ENCODE assay signal across 8 cellular contexts in genomic region chr1:74732071-74732946, GRCh38. TPM values are rescaled to one million over a fixed set of nuclear protein-coding genes. Genes with fewer than 3 reads are reported as not detected.
A peak's percentile ranks its signal among the peaks of the same experiment; 100 is the strongest.
DNase-seq lines count a peak whose midpoint lies in the region; ATAC-seq and TF ChIP-seq lines count a peak whose summit lies in the region.
"Not testable (repeated sequence)": the region's sequence is repeated elsewhere in the genome, so short reads cannot be mapped to it uniquely, and the experiment has no call there.

No MANE protein-coding gene starts in this region.

- not testable (repeated sequence) for H2AFZ ChIP-seq in neural progenitor cell (replicated peaks)

- H3K4me1 ChIP-seq in left ventricle myocardium inferior (peaks cover 66% of the 10 kb centered on the region), tibial artery (peaks cover 0 to 62% (median 37%) of the 10 kb centered on the region in 4 donors)
- H3K4me1 ChIP-seq in neural progenitor cell, result not testable (repeated sequence)

- H3K36me3 Mint-ChIP-seq in neural progenitor cell, result not testable (repeated sequence)

- not testable (repeated sequence) for H3K27me3 ChIP-seq in left ventricle myocardium inferior (ENCODE audit: low read depth); neural progenitor cell; tibial artery

- not testable (repeated sequence) for H3K9me3 Mint-ChIP-seq in neural progenitor cell

- not testable (repeated sequence) for H3K4me1 Mint-ChIP-seq in neural progenitor cell

- not testable (repeated sequence) for H3F3A ChIP-seq in neural progenitor cell (ENCODE audit: low read depth)

- peaks cover 12% of the 10 kb centered on the region for H3K36me3 ChIP-seq in left ventricle myocardium inferior
- H3K36me3 ChIP-seq in neural progenitor cell, result not testable (repeated sequence)
- peaks cover 4 to 12% (median 7%) of the 10 kb centered on the region in 3 donors for H3K36me3 ChIP-seq in tibial artery

- not testable (repeated sequence) for H3K79me2 ChIP-seq in neural progenitor cell (ENCODE audit: low read depth)

- ATAC-seq in GM21619 (IDR thresholded peaks at IDR 0.05; ENCODE audit: unreplicated experiment) (peak; percentile 9), HG03354 (IDR thresholded peaks at IDR 0.05; ENCODE audit: poor library complexity, severe bottlenecking, unreplicated experiment) (peak; percentile 7)

- H4K20me1 ChIP-seq in neural progenitor cell (ENCODE audit: low read depth), result not testable (repeated sequence)

- peak overlapping the region; percentile 95 for H3K4me3 Mint-ChIP-seq in neural progenitor cell

- TF ChIP-seq CTCF in astrocyte of the cerebellum (IDR thresholded peaks at IDR 0.05; ENCODE audit: low read depth, low read length, missing control alignments); left ventricle myocardium inferior (IDR thresholded peaks at IDR 0.05; ENCODE audit: borderline replicate concordance); neural progenitor cell (IDR thresholded peaks at IDR 0.05); tibial artery (IDR thresholded peaks at IDR 0.05): not testable (repeated sequence)

- in situ Hi-C loops in astrocyte of the cerebellum (cut with HindIII; ENCODE audit: low sequenced_read_pairs), result not testable (repeated sequence)

- H3K27ac ChIP-seq in left ventricle myocardium inferior (replicated peaks) (peak overlapping the region; percentile 92), tibial artery (peak overlapping the region; percentile 84)
- H3K27ac ChIP-seq in neural progenitor cell, result not testable (repeated sequence)

- not testable (repeated sequence) for H3K27me3 Mint-ChIP-seq in neural progenitor cell (ENCODE audit: insufficient read depth, low read depth)

- DNase-seq in SK-N-DZ (ENCODE audit: low spot score), result peak; percentile 6
- not testable (repeated sequence) for DNase-seq in astrocyte of the cerebellum (ENCODE audit: low read depth); left ventricle myocardium inferior
- peak; percentile 10 for DNase-seq in neural progenitor cell (ENCODE audit: low spot score)
- peak in 1 of 2 donors; percentile 21 for DNase-seq in tibial artery

- H3K4me2 ChIP-seq in neural progenitor cell, result not testable (repeated sequence)

- H3K9me3 ChIP-seq in left ventricle myocardium inferior (replicated peaks); neural progenitor cell (ENCODE audit: low read depth); tibial artery: not testable (repeated sequence)

- H3K27ac Mint-ChIP-seq in neural progenitor cell, result not testable (repeated sequence)

- H3K9ac ChIP-seq in neural progenitor cell, result not testable (repeated sequence)

- peak overlapping the region; percentile 91 for H3K4me3 ChIP-seq in GM08714 (ENCODE audit: low read length)
- peak overlapping the region; percentile 78 for H3K4me3 ChIP-seq in astrocyte of the cerebellum (ENCODE audit: low read depth, low read length)
- peak overlapping the region; percentile 84 for H3K4me3 ChIP-seq in left ventricle myocardium inferior
- not testable (repeated sequence) for H3K4me3 ChIP-seq in neural progenitor cell
- H3K4me3 ChIP-seq in tibial artery, result peak overlapping the region; percentile 67 to 74

- intact Hi-C loops in left ventricle myocardium inferior (cut with micrococcal nuclease), result not testable (repeated sequence)
- intact Hi-C loops in tibial artery (cut with DNase I; ENCODE audit: low total_unique reads), result loop anchor here (10.0 kb wide), 1 partner anchor 538 kb away; the partner anchor contains the start of genes FPGT and LRRIQ3

RNA-seq across cellular contexts. Expression of gene CRYZ, which starts 0.5 kb away (rescaled TPM):
- polyA plus RNA-seq in SK-N-DZ (2014; cell fraction: cytosol; rRNA removed), result 20.2 and 21.9 TPM in 2 replicates
- polyA plus RNA-seq in SK-N-DZ (2014; cell fraction: nucleus; rRNA removed), result 14.5 and 19.3 TPM in 2 replicates
- total RNA-seq in left ventricle myocardium inferior (35.3 TPM), neural progenitor cell (ENCODE audit: low replicate concordance) (not detected in 2 replicates)

RNA-seq across cellular contexts. Expression of gene TYW3, which starts 0.6 kb away (rescaled TPM):
- polyA plus RNA-seq in SK-N-DZ (2014; cell fraction: cytosol; rRNA removed), result 10.7 and 11.3 TPM in 2 replicates
- polyA plus RNA-seq in SK-N-DZ (2014; cell fraction: nucleus; rRNA removed), result 8.7 and 11.0 TPM in 2 replicates
- total RNA-seq in left ventricle myocardium inferior, result 20.9 TPM
- 0.13 TPM in 1 of 2 replicates, not detected in the other for total RNA-seq in neural progenitor cell (ENCODE audit: low replicate concordance)

RNA-seq across cellular contexts. Expression of gene ERICH3, which starts 58.7 kb away (rescaled TPM):
- 0.06 and 0.31 TPM in 2 replicates for polyA plus RNA-seq in SK-N-DZ (2014; cell fraction: cytosol; rRNA removed)
- polyA plus RNA-seq in SK-N-DZ (2014; cell fraction: nucleus; rRNA removed), result 0.45 and 0.69 TPM in 2 replicates
- total RNA-seq in left ventricle myocardium inferior (not detected), neural progenitor cell (ENCODE audit: low replicate concordance) (0.03 TPM in 1 of 2 replicates, not detected in the other)

Comparison
In these comparisons a context has a peak if more than half of its experiments do, and no peak if none do; other contexts are left out.
1. RNA of gene CRYZ, which starts 0.5 kb away (total RNA-seq): 35.3 TPM in left ventricle myocardium inferior (single experiment); not detected in neural progenitor cell; every median in the first group is over 10 times any median in the second.
2. RNA of gene TYW3, which starts 0.6 kb away (total RNA-seq): 20.9 TPM in left ventricle myocardium inferior (single experiment); 0.13 TPM in neural progenitor cell; every median in the first group is over 10 times any median in the second.